Comparison of ENCODE assay signal across 14 cellular contexts in genomic region chr12:131565256-131566005, GRCh38.
"Had no signal": no experiment of that assay in that cellular context is flagged by ENCODE, and none has a peak within 500 bp of the region (broad histone marks: within the 10 kb centered on the region; RNA-seq: fewer than 3 reads in every experiment).

No MANE protein-coding gene starts in this region.

- H3K27ac ChIP-seq: heart left ventricle, parathyroid adenoma had no signal

- H3K27ac Mint-ChIP-seq: dendritic cell treated with granulocyte-macrophage colony-stimulating factor and Interleukin-4, amounts not matched to agents 40 ng/mL and 50 ng/mL, for 4 days; naive thymus-derived CD8-positive, alpha-beta T cell had no signal

- H3K36me3 Mint-ChIP-seq: naive thymus-derived CD8-positive, alpha-beta T cell had no signal

- ATAC-seq: heart left ventricle; left colon; mucosa of descending colon; naive thymus-derived CD8-positive, alpha-beta T cell; right cardiac atrium had no signal

- H3K9me3 Mint-ChIP-seq: dendritic cell treated with granulocyte-macrophage colony-stimulating factor and Interleukin-4, amounts not matched to agents 40 ng/mL and 50 ng/mL, for 4 days; naive thymus-derived CD8-positive, alpha-beta T cell had no signal

- H3K4me3 Mint-ChIP-seq: dendritic cell treated with granulocyte-macrophage colony-stimulating factor and Interleukin-4, amounts not matched to agents 40 ng/mL and 50 ng/mL, for 4 days; naive thymus-derived CD8-positive, alpha-beta T cell had no signal

- DNase-seq: erythroblast; foreskin melanocyte; hippocampal formation; left colon; mucosa of descending colon; naive thymus-derived CD8-positive, alpha-beta T cell; right cardiac atrium; stimulated activated CD4-positive, alpha-beta T cell treated with anti-CD3 and anti-CD28 coated beads, Interleukin-2, amount 100 ng/mL, for 48 hours; stimulated activated naive CD4-positive, alpha-beta T cell treated with Interleukin-2 at 50 U/mL for 16 hours; trophoblast cell had no signal

- H3K4me3 ChIP-seq: heart left ventricle, mucosa of descending colon, smooth muscle cell had no signal
